In the genomic region with DNA sequence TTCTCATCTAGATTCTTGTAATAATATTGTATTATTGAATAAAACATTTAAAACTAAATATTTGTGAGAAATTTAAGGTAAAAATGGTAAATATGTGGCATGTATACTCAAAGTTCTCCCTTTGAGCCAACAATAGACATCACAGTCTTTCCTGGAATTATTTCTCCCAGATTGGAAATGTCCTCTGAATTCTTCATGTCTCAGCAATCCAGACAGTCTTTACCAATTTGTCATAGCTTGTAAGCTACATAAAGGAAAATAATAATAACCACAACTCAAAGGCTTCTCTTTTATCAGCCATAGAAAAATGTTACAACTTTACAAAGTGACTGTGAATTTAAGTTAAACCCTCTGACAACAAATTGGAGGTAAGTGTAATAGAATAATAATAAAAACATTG, we compare ENCODE assay signal across 29 cellular contexts.
"Had no signal": no experiment of that assay in that cellular context is flagged by ENCODE, and none has a peak within 500 bp of the region (broad histone marks: within the 10 kb centered on the region; RNA-seq: fewer than 3 reads in every experiment).

No MANE protein-coding gene starts in this region.

- H3K4me3 ChIP-seq: adrenal gland, body of pancreas, SK-N-MC had no signal

- H3K4me3 Mint-ChIP-seq: activated B cell treated with CpG ODN at 0.5 μM for 24 hours; activated CD4-positive, alpha-beta T cell treated with anti-CD3 and anti-CD28 coated beads, Interleukin-2, amount 10 ng/mL, durations not matched to agents 24 days and 14 days; activated CD8-positive, alpha-beta memory T cell treated with anti-CD3 and anti-CD28 coated beads, Interleukin-2, amount 10 ng/mL, durations not matched to agents 7 days and 5 days; activated naive CD4-positive, alpha-beta T cell treated with anti-CD3 and anti-CD28 coated beads for 36 hours; activated naive CD8-positive, alpha-beta T cell treated with anti-CD3 and anti-CD28 coated beads for 36 hours; activated T-cell treated with anti-CD3 and anti-CD28 coated beads, Interleukin-2, amount 50 U/mL, for 4 hours; central memory CD8-positive, alpha-beta T cell; T-cell had no signal

- H3K36me3 Mint-ChIP-seq: activated CD8-positive, alpha-beta memory T cell treated with anti-CD3 and anti-CD28 coated beads, Interleukin-2, amount 10 ng/mL, durations not matched to agents 7 days and 5 days; activated naive CD8-positive, alpha-beta T cell treated with anti-CD3 and anti-CD28 coated beads for 36 hours; T-cell had no signal

- H3K27ac ChIP-seq: adrenal gland, body of pancreas, SK-N-MC had no signal

- ATAC-seq: activated CD8-positive, alpha-beta memory T cell treated with anti-CD3 and anti-CD28 coated beads, Interleukin-2, amount 10 ng/mL, durations not matched to agents 7 days and 5 days; activated T-cell treated with anti-CD3 and anti-CD28 coated beads, Interleukin-2, amount 50 U/mL, for 4 hours; body of pancreas; Panc1; Right ventricle myocardium inferior; T-cell had no signal

- H3K4me1 ChIP-seq: adrenal gland, body of pancreas had no signal

- H3K4me1 Mint-ChIP-seq: activated B cell treated with CpG ODN at 0.5 μM for 24 hours; activated CD4-positive, alpha-beta T cell treated with anti-CD3 and anti-CD28 coated beads, Interleukin-2, amount 10 ng/mL, durations not matched to agents 24 days and 14 days; activated CD8-positive, alpha-beta memory T cell treated with anti-CD3 and anti-CD28 coated beads, Interleukin-2, amount 10 ng/mL, durations not matched to agents 7 days and 5 days; activated naive CD8-positive, alpha-beta T cell treated with anti-CD3 and anti-CD28 coated beads for 36 hours; central memory CD8-positive, alpha-beta T cell; T-cell had no signal

- H3K9me3 ChIP-seq: adrenal gland, body of pancreas had no signal

- H3K9me3 Mint-ChIP-seq: activated B cell treated with CpG ODN at 0.5 μM for 24 hours; activated CD4-positive, alpha-beta T cell treated with anti-CD3 and anti-CD28 coated beads, Interleukin-2, amount 10 ng/mL, durations not matched to agents 24 days and 14 days; activated naive CD4-positive, alpha-beta T cell treated with anti-CD3 and anti-CD28 coated beads for 36 hours; activated T-cell treated with anti-CD3 and anti-CD28 coated beads, Interleukin-2, amount 50 U/mL, for 4 hours; central memory CD8-positive, alpha-beta T cell had no signal

- H3K27me3 ChIP-seq: adrenal gland, body of pancreas had no signal

- H3K36me3 ChIP-seq: adrenal gland had no signal

- H3K27me3 Mint-ChIP-seq: activated CD4-positive, alpha-beta T cell treated with anti-CD3 and anti-CD28 coated beads, Interleukin-2, amount 10 ng/mL, durations not matched to agents 24 days and 14 days; activated CD8-positive, alpha-beta memory T cell treated with anti-CD3 and anti-CD28 coated beads, Interleukin-2, amount 10 ng/mL, durations not matched to agents 7 days and 5 days; activated naive CD8-positive, alpha-beta T cell treated with anti-CD3 and anti-CD28 coated beads for 36 hours had no signal

- H3K27ac Mint-ChIP-seq: activated B cell treated with CpG ODN at 0.5 μM for 24 hours; activated CD4-positive, alpha-beta T cell treated with anti-CD3 and anti-CD28 coated beads, Interleukin-2, amount 10 ng/mL, durations not matched to agents 24 days and 14 days; activated CD8-positive, alpha-beta memory T cell treated with anti-CD3 and anti-CD28 coated beads, Interleukin-2, amount 10 ng/mL, durations not matched to agents 7 days and 5 days; activated naive CD4-positive, alpha-beta T cell treated with anti-CD3 and anti-CD28 coated beads for 36 hours; activated naive CD8-positive, alpha-beta T cell treated with anti-CD3 and anti-CD28 coated beads for 36 hours; T-cell had no signal

- DNase-seq: activated B cell treated with CpG ODN at 0.5 μM for 24 hours; activated CD4-positive, alpha-beta T cell treated with anti-CD3 and anti-CD28 coated beads for 1 hour; activated CD4-positive, alpha-beta T cell treated with anti-CD3 and anti-CD28 coated beads, Interleukin-2, amount 10 ng/mL, durations not matched to agents 24 days and 14 days; activated CD4-positive, alpha-beta T cell treated with anti-CD3 and anti-CD28 coated beads, Interleukin-2, amount 50 U/mL, for 48 hours; activated CD8-positive, alpha-beta memory T cell treated with anti-CD3 and anti-CD28 coated beads, Interleukin-2, amount 10 ng/mL, durations not matched to agents 7 days and 5 days; activated gamma-delta T cell; activated naive CD4-positive, alpha-beta T cell treated with anti-CD3 and anti-CD28 coated beads for 36 hours; activated naive CD8-positive, alpha-beta T cell treated with anti-CD3 and anti-CD28 coated beads for 36 hours; activated T-cell treated with anti-CD3 and anti-CD28 coated beads, Interleukin-2, amount 50 U/mL, for 4 hours; adrenal gland; anterior cingulate cortex; body of pancreas; KG1; NCI-H1092; NCI-H1417; NCI-H1694; NCI-H2029; NCI-H510A treated with DMSO at 0.1 percent for 48 hours; NCI-H69; NK-92 treated with Interleukin-12 subunit alpha and Interleukin-12 subunit beta, amount 100 ng/mL, for 24 hours; OCI-M1; RPMI8226; T-cell; T-helper 2 cell; T1000 had no signal
